Comparison of ENCODE assay signal across 1 cellular context in genomic region chr6:37177083-37177949, GRCh38.
A peak's percentile ranks its signal among the peaks of the same experiment; 100 is the strongest.
TF ChIP-seq lines count a peak whose summit lies in the region.

No MANE protein-coding gene starts in this region.

TF ChIP-seq in K562, 482 proteins besides CTCF, POLR2A, EP300 and RAD21 (continued from another document and continues in another):
- no peak for TF ChIP-seq ARID3A (IDR thresholded peaks at IDR 0.05; ENCODE audit: borderline replicate concordance, low read depth, low read length)
- no peak for TF ChIP-seq ZNF76 (CRISPR knock-in tag; IDR thresholded peaks at IDR 0.05; ENCODE audit: borderline replicate concordance)
- peak; percentile 39; the same call in 1 of the 2 replicates for TF ChIP-seq TEAD4 (IDR thresholded peaks at IDR 0.05; ENCODE audit: low read length)
- TF ChIP-seq TEAD4 (CRISPR knock-in tag; IDR thresholded peaks at IDR 0.05; ENCODE audit: borderline replicate concordance): no peak
- peak in 1 of 2 experiments; percentile 12; a peak in 1 of 4 replicates for TF ChIP-seq MLX (CRISPR knock-in tag; conservative IDR thresholded peaks at IDR 0.05)
- TF ChIP-seq ZNF263 (CRISPR knock-in tag; IDR thresholded peaks at IDR 0.05; ENCODE audit: borderline replicate concordance): 0 out of 2 replicates have a peak, but pooled peaks have one; percentile 18
- no peak for TF ChIP-seq PCBP2 (IDR thresholded peaks at IDR 0.05; ENCODE audit: low read depth, low read length, poor library complexity, severe bottlenecking)
- peak; percentile 60; the same call in 1 of the 2 replicates for TF ChIP-seq PHB2 (IDR thresholded peaks at IDR 0.05; ENCODE audit: low read depth)
- peak; percentile 71 for TF ChIP-seq ELF2 (CRISPR knock-in tag; IDR thresholded peaks at IDR 0.05)
- peak; percentile 81; the same call in 1 of the 2 replicates for TF ChIP-seq RNF2 (IDR thresholded peaks at IDR 0.05)
- peak; percentile 76 for TF ChIP-seq ZNF197 (CRISPR knock-in tag; IDR thresholded peaks at IDR 0.05; ENCODE audit: low read depth)
- 0 out of 2 replicates have a peak, but pooled peaks have one; percentile 33 for TF ChIP-seq ZBTB17 (CRISPR knock-in tag; IDR thresholded peaks at IDR 0.05)
- TF ChIP-seq, protein P1, sequence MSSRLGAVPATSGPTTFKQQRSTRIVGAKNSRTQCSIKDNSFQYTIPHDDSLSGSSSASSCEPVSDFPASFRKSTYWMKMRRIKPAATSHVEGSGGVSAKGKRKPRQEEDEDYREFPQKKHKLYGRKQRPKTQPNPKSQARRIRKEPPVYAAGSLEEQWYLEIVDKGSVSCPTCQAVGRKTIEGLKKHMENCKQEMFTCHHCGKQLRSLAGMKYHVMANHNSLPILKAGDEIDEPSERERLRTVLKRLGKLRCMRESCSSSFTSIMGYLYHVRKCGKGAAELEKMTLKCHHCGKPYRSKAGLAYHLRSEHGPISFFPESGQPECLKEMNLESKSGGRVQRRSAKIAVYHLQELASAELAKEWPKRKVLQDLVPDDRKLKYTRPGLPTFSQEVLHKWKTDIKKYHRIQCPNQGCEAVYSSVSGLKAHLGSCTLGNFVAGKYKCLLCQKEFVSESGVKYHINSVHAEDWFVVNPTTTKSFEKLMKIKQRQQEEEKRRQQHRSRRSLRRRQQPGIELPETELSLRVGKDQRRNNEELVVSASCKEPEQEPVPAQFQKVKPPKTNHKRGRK (tag; IDR thresholded peaks at IDR 0.05): no peak
- no peak for TF ChIP-seq NR2F6 (CRISPR knock-in tag; IDR thresholded peaks at IDR 0.05)
- peak in 1 of 2 experiments; percentile 40; a peak in 1 of 4 replicates for TF ChIP-seq SRF (CRISPR knock-in tag; IDR thresholded peaks at IDR 0.05)
- TF ChIP-seq CUX1 (CRISPR knock-in tag; IDR thresholded peaks at IDR 0.05): peak; percentile 87; the same call in 1 of the 2 replicates
- TF ChIP-seq JUND (IDR thresholded peaks at IDR 0.05; ENCODE audit: borderline replicate concordance, low read depth, low read length): peak; percentile 38; the same call in 1 of the 2 replicates
- no peak; the same call in 2 of the 3 replicates for TF ChIP-seq JUND (tag; IDR thresholded peaks at IDR 0.05; ENCODE audit: borderline replicate concordance, low read depth, low read length)
- 0 out of 2 replicates have a peak, but pooled peaks have one; percentile 10 for TF ChIP-seq BCOR (IDR thresholded peaks at IDR 0.05)
- TF ChIP-seq, protein P2, sequence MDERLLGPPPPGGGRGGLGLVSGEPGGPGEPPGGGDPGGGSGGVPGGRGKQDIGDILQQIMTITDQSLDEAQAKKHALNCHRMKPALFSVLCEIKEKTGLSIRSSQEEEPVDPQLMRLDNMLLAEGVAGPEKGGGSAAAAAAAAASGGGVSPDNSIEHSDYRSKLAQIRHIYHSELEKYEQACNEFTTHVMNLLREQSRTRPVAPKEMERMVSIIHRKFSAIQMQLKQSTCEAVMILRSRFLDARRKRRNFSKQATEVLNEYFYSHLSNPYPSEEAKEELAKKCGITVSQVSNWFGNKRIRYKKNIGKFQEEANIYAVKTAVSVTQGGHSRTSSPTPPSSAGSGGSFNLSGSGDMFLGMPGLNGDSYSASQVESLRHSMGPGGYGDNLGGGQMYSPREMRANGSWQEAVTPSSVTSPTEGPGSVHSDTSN (CRISPR knock-in tag; IDR thresholded peaks at IDR 0.05; ENCODE audit: low read depth): no peak
- TF ChIP-seq, protein P2 (tag; conservative IDR thresholded peaks at IDR 0.05; ENCODE audit: low read depth): peak; percentile 36; the same call in 1 of the 2 replicates
- peak; percentile 20 for TF ChIP-seq PHF20 (IDR thresholded peaks at IDR 0.05; ENCODE audit: partially characterized antibody)
- 0 out of 4 replicates have a peak, but pooled peaks of 1 of the 2 experiments have one; percentile 28 for TF ChIP-seq CSDE1 (IDR thresholded peaks at IDR 0.05)
- peak; percentile 35; the same call in 1 of the 2 replicates for TF ChIP-seq FOSL1 (tag; conservative IDR thresholded peaks at IDR 0.05)
- TF ChIP-seq PRDM10 (IDR thresholded peaks at IDR 0.05; ENCODE audit: partially characterized antibody): peak; percentile 71
- TF ChIP-seq, protein P3, sequence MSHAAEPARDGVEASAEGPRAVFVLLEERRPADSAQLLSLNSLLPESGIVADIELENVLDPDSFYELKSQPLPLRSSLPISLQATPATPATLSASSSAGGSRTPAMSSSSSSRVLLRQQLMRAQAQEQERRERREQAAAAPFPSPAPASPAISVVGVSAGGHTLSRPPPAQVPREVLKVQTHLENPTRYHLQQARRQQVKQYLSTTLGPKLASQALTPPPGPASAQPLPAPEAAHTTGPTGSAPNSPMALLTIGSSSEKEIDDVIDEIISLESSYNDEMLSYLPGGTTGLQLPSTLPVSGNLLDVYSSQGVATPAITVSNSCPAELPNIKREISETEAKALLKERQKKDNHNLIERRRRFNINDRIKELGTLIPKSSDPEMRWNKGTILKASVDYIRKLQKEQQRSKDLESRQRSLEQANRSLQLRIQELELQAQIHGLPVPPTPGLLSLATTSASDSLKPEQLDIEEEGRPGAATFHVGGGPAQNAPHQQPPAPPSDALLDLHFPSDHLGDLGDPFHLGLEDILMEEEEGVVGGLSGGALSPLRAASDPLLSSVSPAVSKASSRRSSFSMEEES (CRISPR knock-in tag; IDR thresholded peaks at IDR 0.05): peak; percentile 6; the same call in 1 of the 2 replicates
- no peak for TF ChIP-seq ZFP36 (IDR thresholded peaks at IDR 0.05; ENCODE audit: low read depth, low read length, partially characterized antibody)
- peak; percentile 73 for TF ChIP-seq NBN (IDR thresholded peaks at IDR 0.05; ENCODE audit: low read depth)
- TF ChIP-seq SMARCE1 (IDR thresholded peaks at IDR 0.05): peak; percentile 68
- no peak for TF ChIP-seq KDM4B (IDR thresholded peaks at IDR 0.05; ENCODE audit: borderline replicate concordance in 2 of 2, low read depth in 1 of 2)
- no peak for TF ChIP-seq IRF9 (tag; IDR thresholded peaks at IDR 0.05)
- no peak for TF ChIP-seq HDAC8 (tag; IDR thresholded peaks at IDR 0.05)
- no peak for TF ChIP-seq KDM2B (CRISPR knock-in tag; IDR thresholded peaks at IDR 0.05)
- TF ChIP-seq CTCFL (IDR thresholded peaks at IDR 0.05; ENCODE audit: borderline replicate concordance, insufficient read depth, low read depth, low read length, poor library complexity, severe bottlenecking): peak; percentile 39
- TF ChIP-seq NR4A1 (CRISPR knock-in tag; IDR thresholded peaks at IDR 0.05): peak; percentile 68; the same call in 1 of the 2 replicates
- TF ChIP-seq NR4A1 (tag; IDR thresholded peaks at IDR 0.05): peak; percentile 45; the same call in 1 of the 2 replicates
- TF ChIP-seq ZNF3 (CRISPR knock-in tag; IDR thresholded peaks at IDR 0.05): peak; percentile 53
- peak; percentile 14; the same call in 1 of the 2 replicates for TF ChIP-seq KLF6 (CRISPR knock-in tag; IDR thresholded peaks at IDR 0.05; ENCODE audit: borderline replicate concordance)
- TF ChIP-seq LCOR (CRISPR knock-in tag; IDR thresholded peaks at IDR 0.05): peak; percentile 33; the same call in 1 of the 2 replicates
